In the genomic region with DNA sequence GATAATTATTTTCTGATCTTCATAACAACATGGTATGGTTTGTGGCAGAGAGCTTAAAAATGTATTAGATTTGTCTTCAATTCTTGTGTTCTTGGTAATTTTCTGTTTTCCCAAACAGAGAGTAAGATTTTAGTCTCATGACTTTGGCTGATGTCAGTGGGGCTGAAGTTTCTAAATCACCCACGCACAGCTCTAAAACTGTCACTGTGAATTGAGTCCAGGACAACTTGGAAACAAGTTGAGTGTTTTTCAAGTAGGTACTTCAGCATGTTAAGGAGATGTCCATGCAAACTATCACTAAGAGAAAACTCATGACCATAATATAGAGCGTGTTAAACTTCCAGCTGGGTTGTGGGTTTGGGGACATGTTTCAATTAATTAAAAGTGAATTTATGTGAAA, we compare ENCODE assay signal across 9 cellular contexts.
A peak's percentile ranks its signal among the peaks of the same experiment; 100 is the strongest.
DNase-seq lines count a peak whose midpoint lies in the region; ATAC-seq and TF ChIP-seq lines count a peak whose summit lies in the region.
"Had no signal": no experiment of that assay in that cellular context is flagged by ENCODE, and none has a peak within 500 bp of the region (broad histone marks: within the 10 kb centered on the region; RNA-seq: fewer than 3 reads in every experiment).

No MANE protein-coding gene starts in this region.

- POLR2A ChIA-PET in RWPE1 (lab: Yijun Ruan, JAX; ENCODE audit: low non-redundant PET) = no interaction called here

- H3K27ac ChIP-seq in mesodermal cell (ENCODE audit: low read depth, low read length, severe bottlenecking) (peak overlapping the region; percentile 36), thyroid gland (peak overlapping the region; percentile 97 to 100 (median 98)), RWPE1 (no peak overlapping the region)

- H3K9me3 ChIP-seq in mesodermal cell (ENCODE audit: control insufficient read depth, low read length) (no peaks in the 10 kb centered on the region), thyroid gland (no peaks in the 10 kb centered on the region)

- peaks cover 67% of the 10 kb centered on the region for H3K4me1 Mint-ChIP-seq in activated CD4-positive, alpha-beta T cell treated with anti-CD3 and anti-CD28 coated beads, Interleukin-2, amount 10 ng/mL, durations not matched to agents 24 days and 14 days
- peaks cover 89% of the 10 kb centered on the region for H3K4me1 Mint-ChIP-seq in activated naive CD8-positive, alpha-beta T cell treated with anti-CD3 and anti-CD28 coated beads, Interleukin-2, amount 50 U/mL, for 24 hours

- intact Hi-C loops in activated CD4-positive, alpha-beta T cell treated with anti-CD3 and anti-CD28 coated beads, Interleukin-2, amount 10 ng/mL, durations not matched to agents 24 days and 14 days (cut with micrococcal nuclease) = loop anchor here (5.0 kb wide), 4 partner anchors 162 to 387 kb away; no protein-coding TSS in a partner anchor
- intact Hi-C loops in thyroid gland (cut with DNase I) = no loop called here

- peak in 1 of 6 experiments; percentile 17 for TF ChIP-seq CTCF in thyroid gland (IDR thresholded peaks at IDR 0.05)
- TF ChIP-seq CTCF in RWPE1 (conservative IDR thresholded peaks at IDR 0.05; ENCODE audit: low read depth) = no peak

- CTCF ChIA-PET in RWPE1 (lab: Yijun Ruan, JAX) = no interaction called here

- no peak for DNase-seq in activated CD4-positive, alpha-beta T cell treated with anti-CD3 and anti-CD28 coated beads, Interleukin-2, amount 10 ng/mL, durations not matched to agents 24 days and 14 days
- no peak for DNase-seq in activated CD4-positive, alpha-beta T cell treated with anti-CD3 and anti-CD28 coated beads for 4 hours
- DNase-seq in activated naive CD8-positive, alpha-beta T cell treated with anti-CD3 and anti-CD28 coated beads, Interleukin-2, amount 50 U/mL, for 24 hours = no peak
- DNase-seq in thyroid gland (peak; percentile 48 to 59), RWPE1 (ENCODE audit: low spot score) (no peak), foreskin melanocyte (no peak)
- DNase-seq: occipital lobe had no signal

- WGBS in mesodermal cell (ENCODE audit: insufficient coverage in 2 of 2), 2 experiments = 100% methylated on average over 1 of the region's 2 CpGs; no CpG with 5 or more reads in 1 of the 2 experiments
- 23 to 35% methylated on average over 2 of the region's 2 CpGs for WGBS in thyroid gland, 2 donors

- peaks cover 16% of the 10 kb centered on the region for H3K36me3 ChIP-seq in mesodermal cell (ENCODE audit: control insufficient read depth, insufficient read depth, low read length)
- peaks cover 0 to 1% of the 10 kb centered on the region in 2 donors for H3K36me3 ChIP-seq in thyroid gland

- no peaks in the 10 kb centered on the region for H3K27me3 ChIP-seq in thyroid gland

- ATAC-seq in activated naive CD8-positive, alpha-beta T cell treated with anti-CD3 and anti-CD28 coated beads, Interleukin-2, amount 50 U/mL, for 24 hours = no peak
- ATAC-seq in HG03045 (IDR thresholded peaks at IDR 0.05; ENCODE audit: unreplicated experiment) = no peak

- H3K36me3 Mint-ChIP-seq in activated CD4-positive, alpha-beta T cell treated with anti-CD3 and anti-CD28 coated beads, Interleukin-2, amount 10 ng/mL, durations not matched to agents 24 days and 14 days (ENCODE audit: low read depth) = peaks cover 28% of the 10 kb centered on the region
- peaks cover 28% of the 10 kb centered on the region for H3K36me3 Mint-ChIP-seq in activated naive CD8-positive, alpha-beta T cell treated with anti-CD3 and anti-CD28 coated beads, Interleukin-2, amount 50 U/mL, for 24 hours (ENCODE audit: low read depth)

- TF ChIP-seq POLR2A in thyroid gland (IDR thresholded peaks at IDR 0.05) = peak in 1 of 2 donors; percentile 49

- H3K4me1 ChIP-seq in mesodermal cell (ENCODE audit: control insufficient read depth, insufficient read depth, low read length, poor library complexity, severe bottlenecking) = peaks cover 13% of the 10 kb centered on the region
- peaks cover 69 to 76% of the 10 kb centered on the region in 2 donors for H3K4me1 ChIP-seq in thyroid gland

- H3K4me3 ChIP-seq in mesodermal cell (ENCODE audit: extremely low read depth, insufficient read depth, low read length, poor library complexity, severe bottlenecking) (no peak overlapping the region), thyroid gland (replicated peaks in 1 of 3) (no peak overlapping the region)

- H3K27me3 Mint-ChIP-seq in activated CD4-positive, alpha-beta T cell treated with anti-CD3 and anti-CD28 coated beads, Interleukin-2, amount 10 ng/mL, durations not matched to agents 24 days and 14 days = no peaks in the 10 kb centered on the region
- no peaks in the 10 kb centered on the region for H3K27me3 Mint-ChIP-seq in activated naive CD8-positive, alpha-beta T cell treated with anti-CD3 and anti-CD28 coated beads, Interleukin-2, amount 50 U/mL, for 24 hours

- no peaks in the 10 kb centered on the region for H3K9me3 Mint-ChIP-seq in activated CD4-positive, alpha-beta T cell treated with anti-CD3 and anti-CD28 coated beads, Interleukin-2, amount 10 ng/mL, durations not matched to agents 24 days and 14 days
- H3K9me3 Mint-ChIP-seq in activated naive CD8-positive, alpha-beta T cell treated with anti-CD3 and anti-CD28 coated beads, Interleukin-2, amount 50 U/mL, for 24 hours = no peaks in the 10 kb centered on the region

- peak overlapping the region; percentile 73 for H3K4me3 Mint-ChIP-seq in activated CD4-positive, alpha-beta T cell treated with anti-CD3 and anti-CD28 coated beads, Interleukin-2, amount 10 ng/mL, durations not matched to agents 24 days and 14 days
- H3K4me3 Mint-ChIP-seq in activated naive CD8-positive, alpha-beta T cell treated with anti-CD3 and anti-CD28 coated beads, Interleukin-2, amount 50 U/mL, for 24 hours = peak overlapping the region; percentile 69

- peak overlapping the region; percentile 78 for H3K27ac Mint-ChIP-seq in activated CD4-positive, alpha-beta T cell treated with anti-CD3 and anti-CD28 coated beads, Interleukin-2, amount 10 ng/mL, durations not matched to agents 24 days and 14 days
- H3K27ac Mint-ChIP-seq in activated naive CD8-positive, alpha-beta T cell treated with anti-CD3 and anti-CD28 coated beads, Interleukin-2, amount 50 U/mL, for 24 hours = peak overlapping the region; percentile 97

Comparison
In these comparisons a context has a peak if more than half of its experiments do, and no peak if none do; other contexts are left out.
1. DNase-seq: peak in thyroid gland (2 of 2); none in activated CD4-positive, alpha-beta T cell treated with anti-CD3 and anti-CD28 coated beads, Interleukin-2, amount 10 ng/mL, durations not matched to agents 24 days and 14 days (single experiment), activated CD4-positive, alpha-beta T cell treated with anti-CD3 and anti-CD28 coated beads for 4 hours (0 of 2), activated naive CD8-positive, alpha-beta T cell treated with anti-CD3 and anti-CD28 coated beads, Interleukin-2, amount 50 U/mL, for 24 hours (single experiment), RWPE1 (single experiment) and foreskin melanocyte (single experiment).